In genomic region chr19:9140159-9140874, GRCh38 we compare ENCODE assay signal across 8 cellular contexts. TPM values are rescaled to one million over a fixed set of nuclear protein-coding genes. Genes with fewer than 3 reads are reported as not detected.
A peak's percentile ranks its signal among the peaks of the same experiment; 100 is the strongest.
DNase-seq lines count a peak whose midpoint lies in the region; ATAC-seq and TF ChIP-seq lines count a peak whose summit lies in the region.

Gene ZNF317 (plus strand): TSS chr19:9140397. CDS start chr19:9156017, 15,620 bp downstream.

- H3K9ac ChIP-seq in KMS-11 = peak within 1 kb of the TSS; percentile 82

- TF ChIP-seq POLR2A in Peyer's patch (IDR thresholded peaks at IDR 0.05) = peak in 1 of 2 donors; percentile 52
- peak in 1 of 4 donors; percentile 57 for TF ChIP-seq POLR2A in esophagus squamous epithelium (IDR thresholded peaks at IDR 0.05)

- peak within 1 kb of the TSS; percentile 99 for H2AFZ ChIP-seq in KMS-11 (ENCODE audit: low read depth)

- H3K4me1 ChIP-seq in KMS-11 (ENCODE audit: low read depth, poor library complexity, severe bottlenecking) = peaks cover 13% of the 10 kb centered on the region
- H3K4me1 ChIP-seq in Peyer's patch = peaks cover 0 to 14% (median 3%) of the 10 kb centered on the region in 4 donors
- peaks cover 10 to 33% (median 14%) of the 10 kb centered on the region in 3 donors for H3K4me1 ChIP-seq in esophagus squamous epithelium

- DNase-seq in DMS153 treated with DMSO at 0.1 percent for 48 hours (lab: John Stamatoyannopoulos, UW; ENCODE audit: unreplicated experiment) = peak; percentile 85
- DNase-seq in Peyer's patch = peak; percentile 89 to 98 (median 97)
- DNase-seq in activated T-cell treated with anti-CD3 and anti-CD28 coated beads, Interleukin-2, amount 50 U/mL, for 48 hours = peak; percentile 90 to 91
- DNase-seq in esophagus squamous epithelium (lab: John Stamatoyannopoulos, UW) = peak; percentile 71
- peak; percentile 97 for DNase-seq in myocyte (ENCODE audit: low read depth)
- DNase-seq in stimulated activated CD8-positive, alpha-beta memory T cell treated with anti-CD3 and anti-CD28 coated beads, Interleukin-7, amount 100 ng/mL, for 48 hours (ENCODE audit: extremely low read depth in 1 of 2, low read depth in 1 of 2) = peak; percentile 62 to 90

- 0 to 2% methylated on average over 25 of the region's 43 CpGs for WGBS in esophagus squamous epithelium, 2 donors

- no peak within 1 kb of the TSS for H3K4me3 ChIP-seq in KMS-11 (IDR thresholded peaks at IDR 0.05; ENCODE audit: insufficient read depth, low read depth, low read length)
- peak within 1 kb of the TSS; percentile 50 to 93 (median 72) for H3K4me3 ChIP-seq in Peyer's patch
- peak within 1 kb of the TSS; percentile 79 to 95 (median 84) for H3K4me3 ChIP-seq in esophagus squamous epithelium

- H4K20me1 ChIP-seq in KMS-11 (ENCODE audit: insufficient read depth) = no peaks in the 10 kb centered on the region

- TF ChIP-seq CTCF in KMS-11 (conservative IDR thresholded peaks at IDR 0.05; ENCODE audit: low read depth, low read length) = no peak
- TF ChIP-seq CTCF in Peyer's patch (IDR thresholded peaks at IDR 0.05) = no peak
- TF ChIP-seq CTCF in esophagus squamous epithelium (IDR thresholded peaks at IDR 0.05) = no peak

- ATAC-seq in GM21723 (IDR thresholded peaks at IDR 0.05; ENCODE audit: unreplicated experiment) = peak; percentile 96

- H3K27ac ChIP-seq in KMS-11 = peak within 1 kb of the TSS; percentile 60
- H3K27ac ChIP-seq in Peyer's patch = peak within 1 kb of the TSS; percentile 78 to 86 (median 84)
- H3K27ac ChIP-seq in esophagus squamous epithelium = peak within 1 kb of the TSS; percentile 88 to 96 (median 90)

- peak within 1 kb of the TSS; percentile 89 for H3K4me2 ChIP-seq in KMS-11

- H3K36me3 ChIP-seq in KMS-11 (ENCODE audit: insufficient read depth) = no peaks in the 10 kb centered on the region
- H3K36me3 ChIP-seq in Peyer's patch = no peaks in the 10 kb centered on the region
- H3K36me3 ChIP-seq in esophagus squamous epithelium = peaks cover 0 to 10% (median 0%) of the 10 kb centered on the region in 3 donors

- no peaks in the 10 kb centered on the region for H3K27me3 ChIP-seq in KMS-11 (ENCODE audit: insufficient read depth, low read depth)
- H3K27me3 ChIP-seq in Peyer's patch = no peaks in the 10 kb centered on the region
- H3K27me3 ChIP-seq in esophagus squamous epithelium = peaks cover 0 to under 1% (median 0%) of the 10 kb centered on the region in 4 donors

- H3K9me3 ChIP-seq in Peyer's patch (peaks cover 0 to 15% (median 3%) of the 10 kb centered on the region in 4 donors), esophagus squamous epithelium (peaks cover 6 to 12% (median 11%) of the 10 kb centered on the region in 3 donors)

- H3K79me2 ChIP-seq in KMS-11 (ENCODE audit: insufficient read depth, low read depth) = peaks cover 51% of the 10 kb centered on the region

- intact Hi-C loops in esophagus squamous epithelium (cut with DNase I) = no loop called here

RNA-seq across cellular contexts. Expression of gene ZNF317, which starts in this region (rescaled TPM):
- total RNA-seq in Peyer's patch (10 to 100 TPM; 19.8 to 37.1 (median 30.5) TPM), esophagus squamous epithelium (10 to 100 TPM in 3 of 4 donors, 1 to 10 TPM in 1; 9.9 to 22.5 (median 13.3) TPM), myocyte (24.7 and 26.0 TPM in 2 replicates)
- polyA plus RNA-seq in myocyte (2012) = 26.2 TPM
